ENCODE assay signal across 21 cellular contexts in the genomic region with DNA sequence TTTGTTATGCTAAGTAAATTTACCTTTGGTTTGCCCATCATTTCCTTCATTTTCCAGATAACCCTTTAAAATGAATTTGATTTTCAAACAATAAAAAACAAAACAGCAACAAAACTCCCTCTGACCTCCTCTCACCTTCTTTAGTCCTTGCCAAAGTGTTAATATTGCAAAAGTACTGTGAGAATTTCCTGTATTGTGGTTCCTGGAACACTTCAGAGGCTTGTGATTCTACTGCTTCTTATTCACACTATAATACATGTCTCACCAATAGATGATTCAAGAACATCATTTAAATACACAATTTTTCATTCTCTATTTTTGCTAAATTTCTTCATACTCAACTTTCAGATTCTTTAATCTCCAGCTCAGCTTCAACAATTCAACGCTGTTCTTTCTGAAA. TPM values are rescaled to one million over a fixed set of nuclear protein-coding genes. Genes with fewer than 3 reads are reported as not detected.
A peak's percentile ranks its signal among the peaks of the same experiment; 100 is the strongest.
DNase-seq lines count a peak whose midpoint lies in the region; ATAC-seq and TF ChIP-seq lines count a peak whose summit lies in the region.
"Had no signal": no experiment of that assay in that cellular context is flagged by ENCODE, and none has a peak within 500 bp of the region (broad histone marks: within the 10 kb centered on the region; RNA-seq: fewer than 3 reads in every experiment).

A gene with protein sequence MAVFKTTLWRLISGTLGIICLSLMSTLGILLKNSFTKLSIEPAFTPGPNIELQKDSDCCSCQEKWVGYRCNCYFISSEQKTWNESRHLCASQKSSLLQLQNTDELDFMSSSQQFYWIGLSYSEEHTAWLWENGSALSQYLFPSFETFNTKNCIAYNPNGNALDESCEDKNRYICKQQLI (plus strand): TSS at position 241 of the 400 bp plus-strand sequence. CDS start 208 bp downstream, outside the sequence.

- no peaks in the 10 kb centered on the region for H3K27me3 ChIP-seq in CD8-positive, alpha-beta T cell (ENCODE audit: insufficient read depth, low read length)
- no peaks in the 10 kb centered on the region for H3K27me3 ChIP-seq in lower lobe of right lung (ENCODE audit: low read depth)
- H3K27me3 ChIP-seq: cardiac muscle cell, testis had no signal

- peak within 1 kb of the TSS; percentile 71 for H3K27ac Mint-ChIP-seq in CD8-positive, alpha-beta T cell
- H3K27ac Mint-ChIP-seq in IgD-negative memory B cell, result no peak within 1 kb of the TSS
- H3K27ac Mint-ChIP-seq: activated CD4-positive, alpha-beta T cell treated with anti-CD3 and anti-CD28 coated beads, Interleukin-2, amount 10 ng/mL, durations not matched to agents 24 days and 14 days; dendritic cell treated with granulocyte-macrophage colony-stimulating factor and Interleukin-4, amounts not matched to agents 40 ng/mL and 50 ng/mL, for 4 days had no signal

- H3K27me3 Mint-ChIP-seq in CD8-positive, alpha-beta T cell (ENCODE audit: low read depth), result no peaks in the 10 kb centered on the region
- H3K27me3 Mint-ChIP-seq in IgD-negative memory B cell, result peaks cover 3% of the 10 kb centered on the region
- H3K27me3 Mint-ChIP-seq: dendritic cell treated with granulocyte-macrophage colony-stimulating factor and Interleukin-4, amounts not matched to agents 40 ng/mL and 50 ng/mL, for 4 days had no signal

- no peaks in the 10 kb centered on the region for H3K9me3 Mint-ChIP-seq in CD8-positive, alpha-beta T cell
- H3K9me3 Mint-ChIP-seq in IgD-negative memory B cell, result peaks cover 0 to 5% (median 1%) of the 10 kb centered on the region in 3 donors
- H3K9me3 Mint-ChIP-seq: activated CD4-positive, alpha-beta T cell treated with anti-CD3 and anti-CD28 coated beads, Interleukin-2, amount 10 ng/mL, durations not matched to agents 24 days and 14 days had no signal

- POLR2A ChIA-PET in CD8-positive, alpha-beta T cell (lab: Charles Lee), result no interaction called here

- H3K4me1 ChIP-seq in CD8-positive, alpha-beta T cell (ENCODE audit: insufficient read depth, low read length), result no peaks in the 10 kb centered on the region
- H3K4me1 ChIP-seq in lower lobe of right lung (no peaks in the 10 kb centered on the region), mucosa of descending colon (ENCODE audit: low read depth) (no peaks in the 10 kb centered on the region)
- H3K4me1 ChIP-seq: testis had no signal

- H3K4me1 Mint-ChIP-seq in CD8-positive, alpha-beta T cell (ENCODE audit: low read depth), result peaks cover 29% of the 10 kb centered on the region
- H3K4me1 Mint-ChIP-seq in IgD-negative memory B cell, result peaks cover 0 to 2% (median 0%) of the 10 kb centered on the region in 3 donors

- peak within 1 kb of the TSS; percentile 28 for H3K27ac ChIP-seq in CD8-positive, alpha-beta T cell (ENCODE audit: low read depth, low read length)
- no peak within 1 kb of the TSS for H3K27ac ChIP-seq in lower lobe of right lung
- H3K27ac ChIP-seq: cardiac muscle cell, testis had no signal

- H3K36me3 ChIP-seq in CD8-positive, alpha-beta T cell (ENCODE audit: insufficient read depth, low read length), result no peaks in the 10 kb centered on the region
- H3K36me3 ChIP-seq in lower lobe of right lung (no peaks in the 10 kb centered on the region), mucosa of descending colon (ENCODE audit: low read depth) (no peaks in the 10 kb centered on the region)
- H3K36me3 ChIP-seq: cardiac muscle cell had no signal

- H3K4me3 ChIP-seq in CD8-positive, alpha-beta T cell (ENCODE audit: low read depth, low read length), result peak within 1 kb of the TSS; percentile 27
- H3K4me3 ChIP-seq in astrocyte of the cerebellum (ENCODE audit: low read depth, low read length) (no peak within 1 kb of the TSS), lower lobe of right lung (no peak within 1 kb of the TSS), mucosa of descending colon (no peak within 1 kb of the TSS)
- H3K4me3 ChIP-seq: cardiac muscle cell, lung, testis had no signal

- H3K4me3 Mint-ChIP-seq in CD8-positive, alpha-beta T cell, result peak within 1 kb of the TSS; percentile 74
- peak within 1 kb of the TSS in 1 of 4 donors; percentile 82 for H3K4me3 Mint-ChIP-seq in IgD-negative memory B cell
- H3K4me3 Mint-ChIP-seq: activated CD4-positive, alpha-beta T cell treated with anti-CD3 and anti-CD28 coated beads, Interleukin-2, amount 10 ng/mL, durations not matched to agents 24 days and 14 days; dendritic cell treated with granulocyte-macrophage colony-stimulating factor and Interleukin-4, amounts not matched to agents 40 ng/mL and 50 ng/mL, for 4 days had no signal

- no peak for TF ChIP-seq CTCF in CD8-positive, alpha-beta T cell (IDR thresholded peaks at IDR 0.05)
- TF ChIP-seq CTCF in astrocyte of the cerebellum (IDR thresholded peaks at IDR 0.05; ENCODE audit: low read depth, low read length, missing control alignments) (no peak), lower lobe of right lung (IDR thresholded peaks at IDR 0.05) (no peak), mucosa of descending colon (IDR thresholded peaks at IDR 0.05) (no peak)

- peaks cover 2% of the 10 kb centered on the region for H3K36me3 Mint-ChIP-seq in CD8-positive, alpha-beta T cell
- no peaks in the 10 kb centered on the region for H3K36me3 Mint-ChIP-seq in IgD-negative memory B cell

- CTCF ChIA-PET in CD8-positive, alpha-beta T cell (lab: Charles Lee), result no interaction called here

- ATAC-seq in CD8-positive, alpha-beta T cell, result peak; percentile 25
- peak in 1 of 2 donors; percentile 39 for ATAC-seq in lower lobe of right lung
- no peak for ATAC-seq in mucosa of descending colon
- ATAC-seq in HG02588 (IDR thresholded peaks at IDR 0.05; ENCODE audit: unreplicated experiment), result no peak
- ATAC-seq: HCT116, right cardiac atrium had no signal

- in situ Hi-C loops in astrocyte of the cerebellum (cut with HindIII; ENCODE audit: low sequenced_read_pairs), result no loop called here

- H3K9me3 ChIP-seq in CD8-positive, alpha-beta T cell (ENCODE audit: low read length), result no peaks in the 10 kb centered on the region
- H3K9me3 ChIP-seq in lower lobe of right lung (no peaks in the 10 kb centered on the region), mucosa of descending colon (no peaks in the 10 kb centered on the region)
- H3K9me3 ChIP-seq: testis had no signal

- intact Hi-C loops in CD8-positive, alpha-beta T cell (cut with DNase I, micrococcal nuclease), result no loop called here
- intact Hi-C loops in lower lobe of right lung (cut with DNase I) (no loop called here), mucosa of descending colon (cut with DNase I, micrococcal nuclease) (no loop called here)

- DNase-seq in CD8-positive, alpha-beta T cell, result no peak
- DNase-seq in astrocyte of the cerebellum (ENCODE audit: low read depth) (peak; percentile 31), lower lobe of right lung (no peak), mucosa of descending colon (no peak)
- DNase-seq in activated CD4-positive, alpha-beta T cell treated with anti-CD3 and anti-CD28 coated beads, Interleukin-2, amount 50 U/mL, for 4 hours, result no peak
- DNase-seq: activated CD4-positive, alpha-beta T cell treated with anti-CD3 and anti-CD28 coated beads, Interleukin-2, amount 10 ng/mL, durations not matched to agents 24 days and 14 days; activated CD8-positive, alpha-beta memory T cell treated with anti-CD3 and anti-CD28 coated beads, Interleukin-2, amount 50 U/mL, for 4 hours; activated gamma-delta T cell; C1 segment of cervical spinal cord; KG1; NCI-H1417; NCI-H2029 treated with DMSO at 0.1 percent for 48 hours; right cardiac atrium; stimulated activated CD4-positive, alpha-beta T cell treated with anti-CD3 and anti-CD28 coated beads, Interleukin-4, amount 100 ng/mL, for 1 hour; testis had no signal

RNA-seq across cellular contexts. Expression of the gene that starts here (rescaled TPM):
- total RNA-seq in CD8-positive, alpha-beta T cell, result 10 to 100 TPM; 12.3 to 13.1 TPM
- polyA plus RNA-seq in IgD-negative memory B cell, result 13.1 TPM
- total RNA-seq in lower lobe of right lung (13.6 TPM), mucosa of descending colon (1 to 10 TPM; 2.3 to 3.7 (median 3.6) TPM)
